15 cellular contexts compared by ENCODE assay signal in genomic region chr10:17113889-17114288, GRCh38. TPM values are rescaled to one million over a fixed set of nuclear protein-coding genes. Genes with fewer than 3 reads are reported as not detected.
A peak's percentile ranks its signal among the peaks of the same experiment; 100 is the strongest.
DNase-seq lines count a peak whose midpoint lies in the region; ATAC-seq, FAIRE-seq and TF ChIP-seq lines count a peak whose summit lies in the region.
"Had no signal": no experiment of that assay in that cellular context is flagged by ENCODE, and none has a peak within 500 bp of the region (broad histone marks: within the 10 kb centered on the region; RNA-seq: fewer than 3 reads in every experiment).

No MANE protein-coding gene starts in this region.

- H3K9ac ChIP-seq in GM23248 (no peak overlapping the region), endothelial cell of umbilical vein (replicated peaks; ENCODE audit: extremely low read depth, insufficient read depth, low read length) (no peak overlapping the region)

- H4K20me1 ChIP-seq in GM23248 (ENCODE audit: insufficient read depth): no peaks in the 10 kb centered on the region
- no peaks in the 10 kb centered on the region for H4K20me1 ChIP-seq in endothelial cell of umbilical vein (replicated peaks; ENCODE audit: control insufficient read depth, extremely low read depth, insufficient read depth, low read length)

- peak; percentile 35 for ATAC-seq in mucosa of descending colon

- no peak overlapping the region for H3K27ac ChIP-seq in AG04450 (ENCODE audit: low read depth, low read length)
- no peak overlapping the region for H3K27ac ChIP-seq in GM23248
- no peak overlapping the region for H3K27ac ChIP-seq in endothelial cell of umbilical vein (ENCODE audit: insufficient read depth, low read depth, low read length)
- peak overlapping the region in 1 of 2 donors; percentile 44 for H3K27ac ChIP-seq in coronary artery
- H3K27ac ChIP-seq: C4-2B had no signal

- intact Hi-C loops in endothelial cell of umbilical vein (cut with micrococcal nuclease): loop anchor here (2.0 kb wide), 2 partner anchors 39 to 115 kb away; partner anchors contain the start of gene VIM
- intact Hi-C loops in mucosa of descending colon (cut with DNase I, micrococcal nuclease): no loop called here

- no peaks in the 10 kb centered on the region for H3K27me3 Mint-ChIP-seq in immature natural killer cell (ENCODE audit: low read depth in 3 of 3)
- H3K27me3 Mint-ChIP-seq: naive B cell had no signal

- H3K4me1 Mint-ChIP-seq in immature natural killer cell: no peaks in the 10 kb centered on the region
- H3K4me1 Mint-ChIP-seq: naive B cell had no signal

- H3K27ac Mint-ChIP-seq in immature natural killer cell: peak overlapping the region in 1 of 6 donors; percentile 26
- H3K27ac Mint-ChIP-seq: endodermal cell; T-helper 2 cell treated with Interferon-gamma antibody and Interleukin-4, amounts not matched to agents 5 μg/mL and 100 μg/mL, for 36 hours had no signal

- CTCF ChIA-PET in AG04450 (lab: Charles Lee): no interaction called here
- CTCF ChIA-PET in endothelial cell of umbilical vein (lab: Charles Lee): no interaction called here

- no peaks in the 10 kb centered on the region for H3K9me2 ChIP-seq in GM23248 (ENCODE audit: insufficient read depth)

- H2AFZ ChIP-seq in GM23248 (no peak overlapping the region), endothelial cell of umbilical vein (ENCODE audit: low read depth, low read length) (no peak overlapping the region)

- no TSS peak for BruUV-seq in endothelial cell of umbilical vein (replicated peaks; lab: Mats Ljungman, UMichigan)

- H3K4me3 ChIP-seq in AG04450 (ENCODE audit: low read depth, low read length) (no peak overlapping the region), GM23248 (no peak overlapping the region), endothelial cell of umbilical vein (replicated peaks in 1 of 3; ENCODE audit: insufficient read depth in 1 of 3, low read depth in 1 of 3, low read length in 3 of 3) (no peak overlapping the region), mucosa of descending colon (no peak overlapping the region), coronary artery (no peak overlapping the region)

- H3K9me3 ChIP-seq in AG04450 (ENCODE audit: control insufficient read depth, insufficient read depth, low read length) (no peaks in the 10 kb centered on the region), GM23248 (ENCODE audit: low read depth) (no peaks in the 10 kb centered on the region), endothelial cell of umbilical vein (replicated peaks; ENCODE audit: control insufficient read depth, insufficient read depth, low read length) (no peaks in the 10 kb centered on the region), mucosa of descending colon (no peaks in the 10 kb centered on the region)

- dilution Hi-C loops in endothelial cell of umbilical vein (cut with MboI; ENCODE audit: extremely low pct_ligation_motif_present, low sequenced_read_pairs): no loop called here

- H3K9me3 Mint-ChIP-seq in immature natural killer cell: no peaks in the 10 kb centered on the region
- H3K9me3 Mint-ChIP-seq: endodermal cell; naive B cell; T-helper 2 cell treated with Interferon-gamma antibody and Interleukin-4, amounts not matched to agents 5 μg/mL and 100 μg/mL, for 36 hours had no signal

- POLR2A ChIA-PET in AG04450 (lab: Yijun Ruan, JAX): no interaction called here
- POLR2A ChIA-PET in endothelial cell of umbilical vein (lab: Charles Lee): no interaction called here

- H3K4me3 Mint-ChIP-seq in immature natural killer cell: no peak overlapping the region
- H3K4me3 Mint-ChIP-seq: endodermal cell; naive B cell; T-helper 2 cell treated with Interferon-gamma antibody and Interleukin-4, amounts not matched to agents 5 μg/mL and 100 μg/mL, for 36 hours had no signal

- H3F3A ChIP-seq in GM23248 (ENCODE audit: insufficient read depth): peaks cover 11% of the 10 kb centered on the region; the same call in 1 of the 2 replicates

- H3K4me2 ChIP-seq in GM23248 (ENCODE audit: unreplicated experiment) (no peak overlapping the region), endothelial cell of umbilical vein (ENCODE audit: insufficient read depth, low read length) (no peak overlapping the region)

- H3K27me3 ChIP-seq in AG04450 (ENCODE audit: control insufficient read depth, insufficient read depth, low read length) (no peaks in the 10 kb centered on the region), GM23248 (replicated peaks; ENCODE audit: insufficient read depth) (no peaks in the 10 kb centered on the region), endothelial cell of umbilical vein (ENCODE audit: control insufficient read depth in 2 of 2, insufficient read depth in 2 of 2, low read length in 2 of 2) (no peaks in the 10 kb centered on the region)

- in situ Hi-C loops in GM23248 (cut with MboI): no loop called here

- TF ChIP-seq CTCF in AG04450 (IDR thresholded peaks at IDR 0.05; ENCODE audit: low read depth, low read length) (no peak), endothelial cell of umbilical vein (IDR thresholded peaks at IDR 0.05; ENCODE audit: extremely low read depth in 1 of 2, insufficient read depth in 1 of 2, low read depth in 1 of 2, low read length in 2 of 2) (no peak), mucosa of descending colon (IDR thresholded peaks at IDR 0.05) (no peak), coronary artery (IDR thresholded peaks at IDR 0.05) (no peak)

- H3K4me1 ChIP-seq in GM23248 (ENCODE audit: insufficient read depth): peaks cover 14% of the 10 kb centered on the region
- peaks cover 20% of the 10 kb centered on the region for H3K4me1 ChIP-seq in endothelial cell of umbilical vein (ENCODE audit: control insufficient read depth, extremely low read depth, insufficient read depth, low read length)
- peaks cover 5% of the 10 kb centered on the region for H3K4me1 ChIP-seq in mucosa of descending colon (ENCODE audit: low read depth)

- 18 to 25% methylated on average over 7 of the region's 7 CpGs for WGBS in GM23248 (ENCODE audit: low coverage in 1 of 2, low lambda C conversion rate in 2 of 2, missing lambda C conversion rate in 2 of 2), 2 experiments

- H3K36me3 Mint-ChIP-seq in immature natural killer cell: peaks cover 4 to 17% (median 8%) of the 10 kb centered on the region in 3 donors

- H3K36me3 ChIP-seq in GM23248 (ENCODE audit: low read depth) (no peaks in the 10 kb centered on the region), endothelial cell of umbilical vein (ENCODE audit: control insufficient read depth in 2 of 2, extremely low read depth in 1 of 2, insufficient read depth in 2 of 2, low read length in 2 of 2) (no peaks in the 10 kb centered on the region), mucosa of descending colon (ENCODE audit: low read depth) (no peaks in the 10 kb centered on the region)

- TF ChIP-seq POLR2A in endothelial cell of umbilical vein (IDR thresholded peaks at IDR 0.05; ENCODE audit: low read depth, low read length): no peak
- no peak for TF ChIP-seq POLR2A in erythroblast (IDR thresholded peaks at IDR 0.05; ENCODE audit: low read length)

- DNase-seq in AG04450 (ENCODE audit: low read depth, low spot score) (peak; percentile 55), GM23248 (peak; percentile 76), endothelial cell of umbilical vein (ENCODE audit: low read depth, low spot score) (peak; percentile 46), mucosa of descending colon (peak in 1 of 3 donors; percentile 24), immature natural killer cell (no peak), coronary artery (ENCODE audit: low spot score) (no peak), NCI-H2171 treated with DMSO at 0.1 percent for 48 hours (lab: John Stamatoyannopoulos, UW) (no peak), erythroblast (lab: John Stamatoyannopoulos, UW) (no peak)
- DNase-seq: activated CD8-positive, alpha-beta memory T cell treated with anti-CD3 and anti-CD28 coated beads for 24 hours; amniotic stem cell; endodermal cell; naive B cell; stimulated activated CD4-positive, alpha-beta T cell treated with anti-CD3 and anti-CD28 coated beads, Interleukin-12 subunit alpha, Interleukin-12 subunit beta, amount 100 ng/mL, for 4 hours had no signal

- H3K79me2 ChIP-seq in GM23248 (ENCODE audit: insufficient read depth) (no peaks in the 10 kb centered on the region), endothelial cell of umbilical vein (ENCODE audit: control insufficient read depth, insufficient read depth, low read length) (no peaks in the 10 kb centered on the region)

- H3K9me1 ChIP-seq in endothelial cell of umbilical vein (replicated peaks; ENCODE audit: control insufficient read depth, extremely low read depth, insufficient read depth, low read length): no peaks in the 10 kb centered on the region

- FAIRE-seq in endothelial cell of umbilical vein (lab: Jason Lieb, UNC): no peak

TF ChIP-seq in endothelial cell of umbilical vein, 7 proteins besides CTCF, POLR2A, EP300 and RAD21:
- TF ChIP-seq EZH2 (IDR thresholded peaks at IDR 0.05; ENCODE audit: borderline replicate concordance, low read depth, low read length, severe bottlenecking) (no peak), MYC (IDR thresholded peaks at IDR 0.05; ENCODE audit: low read depth, low read length) (no peak), FOS (IDR thresholded peaks at IDR 0.05; ENCODE audit: borderline replicate concordance, insufficient read depth, low read length) (no peak), MAX (IDR thresholded peaks at IDR 0.05; ENCODE audit: insufficient read depth, insufficient read length) (no peak), GATA2 (IDR thresholded peaks at IDR 0.05; ENCODE audit: insufficient read depth, insufficient read length, low read depth, low read length) (no peak), POLR2AphosphoS5 (IDR thresholded peaks at IDR 0.05; ENCODE audit: insufficient read depth, low read depth, low read length) (no peak), JUN (IDR thresholded peaks at IDR 0.05; ENCODE audit: borderline replicate concordance, insufficient read depth, insufficient read length, low read depth) (no peak)

RNA-seq across cellular contexts. Expression of gene CUBN, which starts 15.7 kb away (rescaled TPM):
- polyA plus RNA-seq in AG04450 (2011; rRNA removed) (0.38 and 0.76 TPM in 2 replicates), GM23248 (2016; fragmentation: Nextera tagmentation; extraction: Ambion mirVana) (0.23 and 0.41 TPM in 2 replicates), endothelial cell of umbilical vein (3.6 and 4.6 TPM in 2 replicates), immature natural killer cell (1 to 10 TPM in 1 of 3 donors, under 1 TPM in 1, not detected in 1; 0.16 to 1.2 TPM)
- 0.60 and 1.1 TPM in 2 replicates for polyA minus RNA-seq in AG04450 (2011; rRNA and poly(A)+ RNA removed)
- total RNA-seq in GM23248 (2014; rRNA removed; shearing (Covaris generic)): 0.65 and 2.8 TPM in 2 replicates
- total RNA-seq in endothelial cell of umbilical vein (2.7 and 3.0 TPM in 2 replicates), mucosa of descending colon (1 to 10 TPM in 1 of 3 donors, under 1 TPM in 2; 0.31 to 1.9 (median 0.38) TPM)
- 2.5 and 3.6 TPM in 2 replicates for polyA plus RNA-seq in endothelial cell of umbilical vein (2011; cell fraction: cytosol; rRNA removed)
- polyA plus RNA-seq in endothelial cell of umbilical vein (2011; cell fraction: nucleus; rRNA removed): 8.7 and 9.2 TPM in 2 replicates
- 1.3 and 1.5 TPM in 2 replicates for polyA plus RNA-seq in endothelial cell of umbilical vein (2012)
- polyA minus RNA-seq in endothelial cell of umbilical vein: 8.7 and 11.7 TPM in 2 replicates
- polyA minus RNA-seq in endothelial cell of umbilical vein (2011; cell fraction: cytosol; rRNA and poly(A)+ RNA removed): not detected
- polyA minus RNA-seq in endothelial cell of umbilical vein (2011; cell fraction: nucleus; rRNA and poly(A)+ RNA removed): 13.3 and 19.8 TPM in 2 replicates

Comparison
In these comparisons a context has a peak if more than half of its experiments do, and no peak if none do; other contexts are left out.
1. DNase-seq: peak in AG04450 (single experiment), GM23248 (single experiment) and endothelial cell of umbilical vein (single experiment); none in immature natural killer cell (0 of 3), coronary artery (single experiment), NCI-H2171 treated with DMSO at 0.1 percent for 48 hours (single experiment) and erythroblast (0 of 2).